11 cellular contexts compared by ENCODE assay signal in genomic region chr20:57030611-57031600, GRCh38.
DNase-seq lines count a peak whose midpoint lies in the region; ATAC-seq and TF ChIP-seq lines count a peak whose summit lies in the region.
"Had no signal": no experiment of that assay in that cellular context is flagged by ENCODE, and none has a peak within 500 bp of the region (broad histone marks: within the 10 kb centered on the region; RNA-seq: fewer than 3 reads in every experiment).

No MANE protein-coding gene starts in this region.

- POLR2A ChIA-PET in PC-3 (lab: Charles Lee; ENCODE audit: unreplicated experiment) = no interaction called here

- CTCF ChIA-PET in PC-3 (lab: Charles Lee) = no interaction called here

- H2AFZ ChIP-seq in GM23248 = no peak overlapping the region
- peak overlapping the region; percentile 24; the same call in 1 of the 2 replicates for H2AFZ ChIP-seq in PC-3 (ENCODE audit: low read length)

- in situ Hi-C loops in GM23248 (cut with MboI) = no loop called here

- no peak for ATAC-seq in PC-3
- no peak for ATAC-seq in GM18511 (IDR thresholded peaks at IDR 0.05; ENCODE audit: unreplicated experiment)
- ATAC-seq: sciatic nerve had no signal

- H3K36me3 ChIP-seq in GM23248 (ENCODE audit: low read depth) (no peaks in the 10 kb centered on the region), PC-3 (ENCODE audit: low read depth, low read length) (no peaks in the 10 kb centered on the region)

- intact Hi-C loops in PC-3 (cut with micrococcal nuclease) = no loop called here

- peak overlapping the region; percentile 48 for H3K27ac ChIP-seq in GM23248
- peak overlapping the region; percentile 73 for H3K27ac ChIP-seq in PC-3 (ENCODE audit: low read length)

- DNase-seq in GM23248 (peak; percentile 79), PC-3 (peak; percentile 84), epidermal melanocyte (ENCODE audit: insufficient read length, low spot score) (peak; percentile 64), smooth muscle cell of the brain vasculature (ENCODE audit: low read depth, low spot score) (peak; percentile 67), erythroblast (lab: John Stamatoyannopoulos, UW) (no peak), D341Med (ENCODE audit: low spot score) (no peak)
- DNase-seq: DND-41, immature natural killer cell, Right ventricle myocardium superior had no signal

- H3K79me2 ChIP-seq in GM23248 (ENCODE audit: insufficient read depth) = no peaks in the 10 kb centered on the region
- no peaks in the 10 kb centered on the region for H3K79me2 ChIP-seq in PC-3 (ENCODE audit: low read length)

- H3K9me2 ChIP-seq in GM23248 (ENCODE audit: insufficient read depth) (no peaks in the 10 kb centered on the region), PC-3 (replicated peaks; ENCODE audit: low read length) (no peaks in the 10 kb centered on the region)

- no peak for TF ChIP-seq POLR2A in erythroblast (IDR thresholded peaks at IDR 0.05; ENCODE audit: low read length)

- H3F3A ChIP-seq in GM23248 (ENCODE audit: insufficient read depth) (peaks cover 9% of the 10 kb centered on the region; the same call in 1 of the 2 replicates), PC-3 (ENCODE audit: low read length, unreplicated experiment) (no peaks in the 10 kb centered on the region)

- H3K4me3 ChIP-seq in GM23248 = no peak overlapping the region
- H3K4me3 ChIP-seq in PC-3 (ENCODE audit: low read length) = no peak overlapping the region

- H3K27me3 ChIP-seq in GM23248 (replicated peaks; ENCODE audit: insufficient read depth) (no peaks in the 10 kb centered on the region), PC-3 (ENCODE audit: low read length) (peaks cover 2% of the 10 kb centered on the region; the same call in 1 of the 2 replicates)

- no peaks in the 10 kb centered on the region for H3K9me3 ChIP-seq in GM23248 (ENCODE audit: low read depth)
- H3K9me3 ChIP-seq in PC-3 (ENCODE audit: low read length) = no peaks in the 10 kb centered on the region

- H4K20me1 ChIP-seq in GM23248 (ENCODE audit: insufficient read depth) (no peaks in the 10 kb centered on the region), PC-3 (ENCODE audit: low read length) (no peaks in the 10 kb centered on the region)

- H3K4me1 ChIP-seq in GM23248 (ENCODE audit: insufficient read depth) = peaks cover 17% of the 10 kb centered on the region
- H3K4me1 ChIP-seq in PC-3 (ENCODE audit: insufficient read depth, low read length) = peaks cover 14% of the 10 kb centered on the region

- TF ChIP-seq CTCF in PC-3 (conservative IDR thresholded peaks at IDR 0.05; ENCODE audit: low read depth, low read length) = no peak

- BruUV-seq in PC-3 (replicated peaks; lab: Mats Ljungman, UMichigan) = no TSS peak

- H3K9ac ChIP-seq in GM23248 = peak overlapping the region; percentile 17; the same call in 1 of the 2 replicates
- H3K9ac ChIP-seq in PC-3 (ENCODE audit: low read length) = peak overlapping the region; percentile 36; the same call in 1 of the 2 replicates

- H3K4me2 ChIP-seq in GM23248 (ENCODE audit: unreplicated experiment) = peak overlapping the region; percentile 37
- peak overlapping the region; percentile 49 for H3K4me2 ChIP-seq in PC-3 (ENCODE audit: low read length)

- whole genome bisulfite sequencing in GM23248 (ENCODE audit: low coverage in 1 of 2, low lambda C conversion rate in 2 of 2, missing lambda C conversion rate in 2 of 2), 2 experiments = 16 to 24% methylated on average over 14 of the region's 14 CpGs

Comparison
In these comparisons a context has a peak if more than half of its experiments do, and no peak if none do; other contexts are left out.
1. DNase-seq: peak in GM23248 (single experiment), PC-3 (single experiment), epidermal melanocyte (single experiment) and smooth muscle cell of the brain vasculature (single experiment); none in erythroblast (0 of 2) and D341Med (single experiment).